Comparison of ENCODE assay signal across 13 cellular contexts in the genomic region with DNA sequence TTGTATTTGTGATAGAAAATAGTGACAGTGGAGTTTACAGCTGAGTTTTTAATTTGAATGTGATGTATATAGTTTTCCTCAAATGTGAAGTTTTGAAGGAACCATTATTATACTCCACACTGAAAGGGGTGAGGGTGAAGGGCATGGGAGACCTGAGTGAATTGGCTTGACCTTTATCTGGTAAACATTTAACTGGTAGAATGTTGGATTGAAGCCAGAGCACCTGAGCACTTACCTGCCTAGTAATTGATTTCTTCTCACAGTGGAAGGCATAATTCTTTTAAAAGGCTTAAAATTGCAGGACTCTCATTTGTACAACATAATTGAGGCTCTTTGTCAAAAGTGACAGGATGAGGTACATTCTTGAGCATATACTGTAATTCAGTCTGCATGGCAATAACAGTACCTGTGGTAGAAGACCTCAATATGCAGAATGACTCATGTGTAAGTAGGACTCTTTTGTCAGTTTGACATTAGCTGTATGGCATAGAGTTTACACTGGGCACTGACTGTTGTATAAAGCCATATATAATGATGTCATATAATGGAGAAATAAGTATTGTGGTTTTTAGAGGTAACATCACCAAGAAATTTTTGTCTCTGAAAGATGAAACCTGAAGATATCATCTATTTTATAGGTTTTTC.
DNase-seq lines count a peak whose midpoint lies in the region; ATAC-seq and TF ChIP-seq lines count a peak whose summit lies in the region.
"Had no signal": no experiment of that assay in that cellular context is flagged by ENCODE, and none has a peak within 500 bp of the region (broad histone marks: within the 10 kb centered on the region; RNA-seq: fewer than 3 reads in every experiment).

No MANE protein-coding gene starts in this region.

- no peaks in the 10 kb centered on the region for H3K4me1 ChIP-seq in foreskin keratinocyte
- H3K4me1 ChIP-seq in uterus: no peaks in the 10 kb centered on the region
- no peaks in the 10 kb centered on the region for H3K4me1 ChIP-seq in adrenal gland (replicated peaks in 1 of 2)
- H3K4me1 ChIP-seq: thyroid gland had no signal

- ATAC-seq in GM18858 (IDR thresholded peaks at IDR 0.05; ENCODE audit: unreplicated experiment): peak; percentile 84
- peak; percentile 82 for ATAC-seq in HG02588 (IDR thresholded peaks at IDR 0.05; ENCODE audit: unreplicated experiment)
- ATAC-seq in foreskin keratinocyte: peak; percentile 96

- TF ChIP-seq CTCF in foreskin keratinocyte (conservative IDR thresholded peaks at IDR 0.05): no peak
- no peak for TF ChIP-seq CTCF in uterus (IDR thresholded peaks at IDR 0.05)
- TF ChIP-seq CTCF in adrenal gland (IDR thresholded peaks at IDR 0.05): no peak

- H3K36me3 ChIP-seq in uterus (no peaks in the 10 kb centered on the region), adrenal gland (replicated peaks in 1 of 2) (no peaks in the 10 kb centered on the region)
- H3K36me3 ChIP-seq: thyroid gland had no signal

- H3K27ac ChIP-seq in foreskin keratinocyte: no peak overlapping the region
- no peak overlapping the region for H3K27ac ChIP-seq in uterus
- no peak overlapping the region for H3K27ac ChIP-seq in adrenal gland
- H3K27ac ChIP-seq: SK-N-MC, thyroid gland had no signal

- intact Hi-C loops in uterus (cut with DNase I; ENCODE audit: low total_unique reads): no loop called here
- intact Hi-C loops in adrenal gland (cut with DNase I): no loop called here

- no peaks in the 10 kb centered on the region for H3K27me3 ChIP-seq in foreskin keratinocyte
- H3K27me3 ChIP-seq in uterus: no peaks in the 10 kb centered on the region
- no peaks in the 10 kb centered on the region for H3K27me3 ChIP-seq in adrenal gland
- H3K27me3 ChIP-seq: thyroid gland had no signal

- TF ChIP-seq POLR2A in uterus (IDR thresholded peaks at IDR 0.05) (no peak), adrenal gland (IDR thresholded peaks at IDR 0.05) (no peak)

- H3K9me3 ChIP-seq in uterus (no peaks in the 10 kb centered on the region), adrenal gland (replicated peaks in 1 of 3) (no peaks in the 10 kb centered on the region)
- H3K9me3 ChIP-seq: thyroid gland had no signal

- H3K4me3 ChIP-seq in uterus (no peak overlapping the region), adrenal gland (no peak overlapping the region)
- H3K4me3 ChIP-seq: SK-N-MC, thyroid gland had no signal

- DNase-seq in HT-29 (ENCODE audit: low spot score): peak; percentile 41
- DNase-seq in foreskin keratinocyte: peak; percentile 3 to 28
- DNase-seq in uterus: no peak
- no peak for DNase-seq in adrenal gland
- no peak for DNase-seq in iPS-NIHi11 (ENCODE audit: low spot score)
- DNase-seq in AG20443 (ENCODE audit: low spot score): no peak
- DNase-seq: cortex of kidney; hippocampal formation; stimulated activated CD4-positive, alpha-beta T cell treated with anti-CD3 and anti-CD28 coated beads, Interleukin-2, amount 100 ng/mL, for 24 hours; thyroid gland had no signal

Comparison
In these comparisons a context has a peak if more than half of its experiments do, and no peak if none do; other contexts are left out.
1. DNase-seq: peak in HT-29 (single experiment) and foreskin keratinocyte (2 of 2); none in uterus (0 of 2), adrenal gland (0 of 7), iPS-NIHi11 (single experiment) and AG20443 (single experiment).
2. Peak in every context shown above with its lines, with median percentiles within 50 percentile points of each other: ATAC-seq.